Comparison of ENCODE assay signal across 12 cellular contexts in the genomic region with DNA sequence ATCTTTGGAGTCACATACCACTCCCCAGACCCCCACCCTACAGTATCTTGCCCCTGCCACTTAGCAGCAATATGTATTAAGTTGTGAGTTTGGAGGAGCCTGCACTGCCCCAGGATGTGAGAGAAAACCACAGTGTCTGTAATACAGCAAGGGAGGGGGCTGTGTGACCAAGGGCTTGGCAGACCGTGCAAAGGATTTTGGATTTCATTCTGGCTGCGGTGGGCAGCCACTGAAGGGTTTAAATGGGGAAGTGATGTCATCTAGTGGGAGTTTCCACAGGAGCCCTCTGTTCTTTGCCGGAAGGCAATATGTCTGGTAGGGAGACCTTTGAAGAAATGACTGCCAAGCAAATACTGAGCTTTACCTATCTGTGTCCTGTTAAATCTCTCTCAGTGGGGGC.
A peak's percentile ranks its signal among the peaks of the same experiment; 100 is the strongest.
DNase-seq lines count a peak whose midpoint lies in the region; ATAC-seq, FAIRE-seq and TF ChIP-seq lines count a peak whose summit lies in the region.
"Had no signal": no experiment of that assay in that cellular context is flagged by ENCODE, and none has a peak within 500 bp of the region (broad histone marks: within the 10 kb centered on the region; RNA-seq: fewer than 3 reads in every experiment).

No MANE protein-coding gene starts in this region.

- H3K9me3 ChIP-seq in K562 (replicated peaks; ENCODE audit: control insufficient read depth, insufficient read depth, low read depth, low read length): no peaks in the 10 kb centered on the region
- H3K9me3 ChIP-seq: esophagus muscularis mucosa had no signal

- H3K27ac ChIP-seq in K562 (ENCODE audit: extremely low read depth, low read depth, low read length): no peak overlapping the region
- H3K27ac ChIP-seq: esophagus muscularis mucosa had no signal

- H3K4me2 ChIP-seq in K562 (ENCODE audit: insufficient read depth, low read length): no peak overlapping the region

- H3K4me1 ChIP-seq in K562 (replicated peaks in 1 of 2; ENCODE audit: control insufficient read depth in 2 of 2, insufficient read depth in 2 of 2, low read length in 2 of 2): no peaks in the 10 kb centered on the region

- no peak for TF ChIP-seq EP300 in K562 (IDR thresholded peaks at IDR 0.05; ENCODE audit: low read length)

- no peak for TF ChIP-seq CTCF in K562 (IDR thresholded peaks at IDR 0.05 in 2 of 3, conservative IDR thresholded peaks at IDR 0.05 in 1 of 3; ENCODE audit: insufficient read depth in 2 of 3, low read depth in 1 of 3, low read length in 3 of 3)

- WGBS in K562 (ENCODE audit: insufficient coverage, low coverage, missing lambda C conversion rate): 3% methylated on average over 3 of the region's 3 CpGs

- H4K20me1 ChIP-seq in K562 (replicated peaks; ENCODE audit: control insufficient read depth, insufficient read depth, low read length): no peaks in the 10 kb centered on the region

- in situ Hi-C loops in K562 (cut with MboI): no loop called here

- BruUV-seq in K562 (replicated peaks; lab: Mats Ljungman, UMichigan): no TSS peak

- DNase-seq in GM18507 (ENCODE audit: extremely low spot score, insufficient read length, low read depth) (peak; percentile 36), K562 (ENCODE audit: extremely low read depth in 1 of 4, low spot score in 3 of 4) (no peak), islet precursor cell (no peak), NCI-H2029 treated with DMSO at 0.1 percent for 48 hours (lab: John Stamatoyannopoulos, UW) (no peak), NCI-H774 (lab: John Stamatoyannopoulos, UW) (no peak)
- DNase-seq: NCI-H345; stimulated activated CD4-positive, alpha-beta T cell treated with anti-CD3 and anti-CD28 coated beads, Interleukin-4, amount 100 ng/mL, for 1 hour had no signal

- intact Hi-C loops in K562 (cut with micrococcal nuclease): no loop called here

- TF ChIP-seq RAD21 in K562 (CRISPR knock-in tag; conservative IDR thresholded peaks at IDR 0.05 in 1 of 2, IDR thresholded peaks at IDR 0.05 in 1 of 2): no peak

- H3K36me3 ChIP-seq in K562 (ENCODE audit: control insufficient read depth, insufficient read depth, low read length): no peaks in the 10 kb centered on the region
- H3K36me3 ChIP-seq: esophagus muscularis mucosa had no signal

- no peak overlapping the region for H2AFZ ChIP-seq in K562 (ENCODE audit: low read depth, low read length)

- POLR2A ChIA-PET in K562 (lab: Yijun Ruan, JAX): no interaction called here

- no peak for TF ChIP-seq POLR2A in K562 (conservative IDR thresholded peaks at IDR 0.05)

- ATAC-seq in GM21515 (IDR thresholded peaks at IDR 0.05; ENCODE audit: unreplicated experiment): peak; percentile 74
- ATAC-seq in HG03378 (IDR thresholded peaks at IDR 0.05; ENCODE audit: unreplicated experiment): peak; percentile 91
- peak; percentile 38; the same call in 2 of the 3 replicates for ATAC-seq in K562
- ATAC-seq in GM19455 (IDR thresholded peaks at IDR 0.05; ENCODE audit: unreplicated experiment): no peak
- ATAC-seq: activated naive CD4-positive, alpha-beta T cell treated with anti-CD3 and anti-CD28 coated beads, Interleukin-2, amount 50 U/mL, for 72 hours had no signal

- no peaks in the 10 kb centered on the region for H3K9me1 ChIP-seq in K562 (ENCODE audit: control insufficient read depth, insufficient read depth, low read length)

- no peaks in the 10 kb centered on the region for H3K79me2 ChIP-seq in K562 (ENCODE audit: control insufficient read depth, insufficient read depth, low read length)

- FAIRE-seq in GM18507 (lab: Jason Lieb, UNC) (peak; percentile 68), K562 (lab: Jason Lieb, UNC) (no peak)

- H3K4me3 ChIP-seq in K562: no peak overlapping the region
- H3K4me3 ChIP-seq: esophagus muscularis mucosa had no signal

- H3K9ac ChIP-seq in K562 (ENCODE audit: insufficient read depth in 1 of 2, low read depth in 2 of 2, low read length in 2 of 2): no peak overlapping the region

- CTCF ChIA-PET in K562 (lab: Yijun Ruan, JAX; ENCODE audit: low intra/inter-chr PET ratio): no interaction called here

- 0 out of 5 replicates have a peak, but pooled peaks cover 0 to 7% of the 10 kb centered on the region in 2 experiments for H3K27me3 ChIP-seq in K562 (ENCODE audit: control insufficient read depth in 2 of 2, insufficient read depth in 2 of 2, low read length in 2 of 2)
- H3K27me3 ChIP-seq: esophagus muscularis mucosa had no signal

TF ChIP-seq in K562, 482 proteins besides CTCF, POLR2A, EP300 and RAD21:
- no peak for TF ChIP-seq UBTF (IDR thresholded peaks at IDR 0.05; ENCODE audit: borderline replicate concordance in 1 of 2, low read depth in 2 of 2, low read length in 2 of 2)
- no peak for TF ChIP-seq GTF2A2 (tag; IDR thresholded peaks at IDR 0.05)
- peak; percentile 45; the same call in 1 of the 2 replicates for TF ChIP-seq SPI1 (IDR thresholded peaks at IDR 0.05; ENCODE audit: borderline replicate concordance, low read depth, low read length)
